ENCODE assay signal across 26 cellular contexts in genomic region chr18:67241292-67241691, GRCh38.
"Had no signal": no experiment of that assay in that cellular context is flagged by ENCODE, and none has a peak within 500 bp of the region (broad histone marks: within the 10 kb centered on the region; RNA-seq: fewer than 3 reads in every experiment).

No MANE protein-coding gene starts in this region.

- H3K9me3 Mint-ChIP-seq: activated CD4-positive, alpha-beta memory T cell treated with anti-CD3 and anti-CD28 coated beads, Interleukin-2, amount 10 ng/mL, durations not matched to agents 7 days and 5 days; activated T-cell treated with anti-CD3 and anti-CD28 coated beads, Interleukin-2, amount 50 U/mL, for 4 hours; endodermal cell; mesothelial cell of epicardium; T-helper 1 cell treated with Interleukin-12 subunit alpha and Interleukin-12 subunit beta and Interleukin-4 antibody, amounts not matched to agents 30 μg/mL and 1 μg/mL, for 36 hours had no signal

- H3K4me3 Mint-ChIP-seq: activated CD4-positive, alpha-beta memory T cell treated with anti-CD3 and anti-CD28 coated beads, Interleukin-2, amount 10 ng/mL, durations not matched to agents 7 days and 5 days; activated T-cell treated with anti-CD3 and anti-CD28 coated beads, Interleukin-2, amount 50 U/mL, for 4 hours; endodermal cell; mesothelial cell of epicardium; natural killer cell treated with Interleukin-12 subunit alpha and Interleukin-12 subunit beta and Interleukin-15 and Interleukin-18, amount 100 ng/mL, for 72 hours; T-helper 1 cell treated with Interleukin-12 subunit alpha and Interleukin-12 subunit beta and Interleukin-4 antibody, amounts not matched to agents 30 μg/mL and 1 μg/mL, for 36 hours had no signal

- H3K27me3 ChIP-seq: adrenal gland, ascending aorta, brain microvascular endothelial cell, esophagus squamous epithelium, gastrocnemius medialis, neutrophil, ovary, thyroid gland, upper lobe of right lung had no signal

- H3K4me1 ChIP-seq: ascending aorta, gastrocnemius medialis, left ventricle myocardium inferior, prostate gland, thyroid gland, upper lobe of right lung had no signal

- ATAC-seq: gastrocnemius medialis; natural killer cell treated with Interleukin-12 subunit alpha and Interleukin-12 subunit beta and Interleukin-15 and Interleukin-18, amount 100 ng/mL, for 72 hours; upper lobe of right lung had no signal

- H3K36me3 Mint-ChIP-seq: mesothelial cell of epicardium; natural killer cell treated with Interleukin-12 subunit alpha and Interleukin-12 subunit beta and Interleukin-15 and Interleukin-18, amount 100 ng/mL, for 72 hours had no signal

- H3K4me3 ChIP-seq: adrenal gland, ascending aorta, coronary artery, esophagus squamous epithelium, gastrocnemius medialis, left ventricle myocardium inferior, ovary, prostate gland, thyroid gland, upper lobe of right lung had no signal

- H3K27ac ChIP-seq: adrenal gland, ascending aorta, brain microvascular endothelial cell, coronary artery, esophagus squamous epithelium, gastrocnemius medialis, left ventricle myocardium inferior, neutrophil, ovary, prostate gland, thyroid gland, upper lobe of right lung had no signal

- H3K9me3 ChIP-seq: adrenal gland, ascending aorta, esophagus squamous epithelium, gastrocnemius medialis, left ventricle myocardium inferior, neutrophil, ovary, prostate gland, thyroid gland, upper lobe of right lung had no signal

- H3K36me3 ChIP-seq: adrenal gland, ascending aorta, brain microvascular endothelial cell, esophagus squamous epithelium, gastrocnemius medialis, left ventricle myocardium inferior, neutrophil, ovary, prostate gland, thyroid gland, upper lobe of right lung had no signal

- DNase-seq: activated CD4-positive, alpha-beta memory T cell treated with anti-CD3 and anti-CD28 coated beads, Interleukin-2, amount 10 ng/mL, durations not matched to agents 7 days and 5 days; activated CD4-positive, alpha-beta T cell treated with anti-CD3 and anti-CD28 coated beads for 4 hours; activated CD4-positive, CD25-positive, alpha-beta regulatory T cell; activated naive CD4-positive, alpha-beta T cell treated with Interleukin-2 at 50 U/mL for 16 hours; activated T-cell treated with anti-CD3 and anti-CD28 coated beads, Interleukin-2, amount 50 U/mL, for 4 hours; adrenal gland; brain microvascular endothelial cell; endodermal cell; esophagus squamous epithelium; gastrocnemius medialis; head of caudate nucleus; hypothalamus; left ventricle myocardium inferior; ovary; stimulated activated CD4-positive, alpha-beta T cell treated with anti-CD3 and anti-CD28 coated beads, Interleukin-2, amount 100 ng/mL, for 48 hours; stimulated activated naive CD4-positive, alpha-beta T cell treated with Interleukin-2 at 50 U/mL for 16 hours; substantia nigra; thyroid gland; upper lobe of right lung had no signal

- H3K27me3 Mint-ChIP-seq: activated CD4-positive, alpha-beta memory T cell treated with anti-CD3 and anti-CD28 coated beads, Interleukin-2, amount 10 ng/mL, durations not matched to agents 7 days and 5 days; natural killer cell treated with Interleukin-12 subunit alpha and Interleukin-12 subunit beta and Interleukin-15 and Interleukin-18, amount 100 ng/mL, for 72 hours had no signal

- H3K27ac Mint-ChIP-seq: activated CD4-positive, alpha-beta memory T cell treated with anti-CD3 and anti-CD28 coated beads, Interleukin-2, amount 10 ng/mL, durations not matched to agents 7 days and 5 days; endodermal cell; mesothelial cell of epicardium; natural killer cell treated with Interleukin-12 subunit alpha and Interleukin-12 subunit beta and Interleukin-15 and Interleukin-18, amount 100 ng/mL, for 72 hours; T-helper 1 cell treated with Interleukin-12 subunit alpha and Interleukin-12 subunit beta and Interleukin-4 antibody, amounts not matched to agents 30 μg/mL and 1 μg/mL, for 36 hours had no signal
